ENCODE assay signal across 1 cellular context in the genomic region with DNA sequence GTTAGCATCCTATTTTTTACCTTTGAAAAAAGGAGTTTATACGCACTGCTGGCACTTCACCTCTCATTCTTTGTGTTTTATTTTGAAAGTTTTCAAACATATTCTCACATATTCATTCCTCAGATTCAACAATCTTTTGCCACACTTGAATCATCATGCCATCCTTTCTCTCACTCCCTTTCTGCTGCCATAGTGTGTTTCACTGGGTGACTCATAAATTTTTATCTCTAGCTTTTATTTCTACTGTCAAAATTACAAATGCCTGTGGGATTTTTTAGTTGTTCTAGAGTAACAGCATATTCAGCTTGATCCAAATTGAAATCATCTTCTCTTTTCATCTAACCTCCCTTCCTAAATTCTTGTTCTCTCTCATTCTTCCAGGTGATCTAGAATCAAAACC.
TF ChIP-seq lines count a peak whose summit lies in the region.

No MANE protein-coding gene starts in this region.

TF ChIP-seq in WTC11, 78 proteins besides CTCF, POLR2A, EP300 and RAD21 (continued from another document):
- TF ChIP-seq, protein P1, sequence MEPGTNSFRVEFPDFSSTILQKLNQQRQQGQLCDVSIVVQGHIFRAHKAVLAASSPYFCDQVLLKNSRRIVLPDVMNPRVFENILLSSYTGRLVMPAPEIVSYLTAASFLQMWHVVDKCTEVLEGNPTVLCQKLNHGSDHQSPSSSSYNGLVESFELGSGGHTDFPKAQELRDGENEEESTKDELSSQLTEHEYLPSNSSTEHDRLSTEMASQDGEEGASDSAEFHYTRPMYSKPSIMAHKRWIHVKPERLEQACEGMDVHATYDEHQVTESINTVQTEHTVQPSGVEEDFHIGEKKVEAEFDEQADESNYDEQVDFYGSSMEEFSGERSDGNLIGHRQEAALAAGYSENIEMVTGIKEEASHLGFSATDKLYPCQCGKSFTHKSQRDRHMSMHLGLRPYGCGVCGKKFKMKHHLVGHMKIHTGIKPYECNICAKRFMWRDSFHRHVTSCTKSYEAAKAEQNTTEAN (CRISPR knock-in tag; IDR thresholded peaks at IDR 0.05), result no peak
- TF ChIP-seq ZNF138 (CRISPR knock-in tag; conservative IDR thresholded peaks at IDR 0.05) (no peak), SP1 (CRISPR knock-in tag; conservative IDR thresholded peaks at IDR 0.05) (no peak)
- TF ChIP-seq, protein P2, sequence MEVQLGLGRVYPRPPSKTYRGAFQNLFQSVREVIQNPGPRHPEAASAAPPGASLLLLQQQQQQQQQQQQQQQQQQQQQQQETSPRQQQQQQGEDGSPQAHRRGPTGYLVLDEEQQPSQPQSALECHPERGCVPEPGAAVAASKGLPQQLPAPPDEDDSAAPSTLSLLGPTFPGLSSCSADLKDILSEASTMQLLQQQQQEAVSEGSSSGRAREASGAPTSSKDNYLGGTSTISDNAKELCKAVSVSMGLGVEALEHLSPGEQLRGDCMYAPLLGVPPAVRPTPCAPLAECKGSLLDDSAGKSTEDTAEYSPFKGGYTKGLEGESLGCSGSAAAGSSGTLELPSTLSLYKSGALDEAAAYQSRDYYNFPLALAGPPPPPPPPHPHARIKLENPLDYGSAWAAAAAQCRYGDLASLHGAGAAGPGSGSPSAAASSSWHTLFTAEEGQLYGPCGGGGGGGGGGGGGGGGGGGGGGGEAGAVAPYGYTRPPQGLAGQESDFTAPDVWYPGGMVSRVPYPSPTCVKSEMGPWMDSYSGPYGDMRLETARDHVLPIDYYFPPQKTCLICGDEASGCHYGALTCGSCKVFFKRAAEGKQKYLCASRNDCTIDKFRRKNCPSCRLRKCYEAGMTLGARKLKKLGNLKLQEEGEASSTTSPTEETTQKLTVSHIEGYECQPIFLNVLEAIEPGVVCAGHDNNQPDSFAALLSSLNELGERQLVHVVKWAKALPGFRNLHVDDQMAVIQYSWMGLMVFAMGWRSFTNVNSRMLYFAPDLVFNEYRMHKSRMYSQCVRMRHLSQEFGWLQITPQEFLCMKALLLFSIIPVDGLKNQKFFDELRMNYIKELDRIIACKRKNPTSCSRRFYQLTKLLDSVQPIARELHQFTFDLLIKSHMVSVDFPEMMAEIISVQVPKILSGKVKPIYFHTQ (CRISPR knock-in tag; IDR thresholded peaks at IDR 0.05), result no peak
- TF ChIP-seq, protein P3, sequence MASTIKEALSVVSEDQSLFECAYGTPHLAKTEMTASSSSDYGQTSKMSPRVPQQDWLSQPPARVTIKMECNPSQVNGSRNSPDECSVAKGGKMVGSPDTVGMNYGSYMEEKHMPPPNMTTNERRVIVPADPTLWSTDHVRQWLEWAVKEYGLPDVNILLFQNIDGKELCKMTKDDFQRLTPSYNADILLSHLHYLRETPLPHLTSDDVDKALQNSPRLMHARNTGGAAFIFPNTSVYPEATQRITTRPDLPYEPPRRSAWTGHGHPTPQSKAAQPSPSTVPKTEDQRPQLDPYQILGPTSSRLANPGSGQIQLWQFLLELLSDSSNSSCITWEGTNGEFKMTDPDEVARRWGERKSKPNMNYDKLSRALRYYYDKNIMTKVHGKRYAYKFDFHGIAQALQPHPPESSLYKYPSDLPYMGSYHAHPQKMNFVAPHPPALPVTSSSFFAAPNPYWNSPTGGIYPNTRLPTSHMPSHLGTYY (CRISPR knock-in tag; IDR thresholded peaks at IDR 0.05), result no peak
- TF ChIP-seq, protein P4, sequence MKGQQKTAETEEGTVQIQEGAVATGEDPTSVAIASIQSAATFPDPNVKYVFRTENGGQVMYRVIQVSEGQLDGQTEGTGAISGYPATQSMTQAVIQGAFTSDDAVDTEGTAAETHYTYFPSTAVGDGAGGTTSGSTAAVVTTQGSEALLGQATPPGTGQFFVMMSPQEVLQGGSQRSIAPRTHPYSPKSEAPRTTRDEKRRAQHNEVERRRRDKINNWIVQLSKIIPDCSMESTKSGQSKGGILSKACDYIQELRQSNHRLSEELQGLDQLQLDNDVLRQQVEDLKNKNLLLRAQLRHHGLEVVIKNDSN (CRISPR knock-in tag; IDR thresholded peaks at IDR 0.05), result no peak
